Comparison of ENCODE assay signal across 17 cellular contexts in the genomic region with DNA sequence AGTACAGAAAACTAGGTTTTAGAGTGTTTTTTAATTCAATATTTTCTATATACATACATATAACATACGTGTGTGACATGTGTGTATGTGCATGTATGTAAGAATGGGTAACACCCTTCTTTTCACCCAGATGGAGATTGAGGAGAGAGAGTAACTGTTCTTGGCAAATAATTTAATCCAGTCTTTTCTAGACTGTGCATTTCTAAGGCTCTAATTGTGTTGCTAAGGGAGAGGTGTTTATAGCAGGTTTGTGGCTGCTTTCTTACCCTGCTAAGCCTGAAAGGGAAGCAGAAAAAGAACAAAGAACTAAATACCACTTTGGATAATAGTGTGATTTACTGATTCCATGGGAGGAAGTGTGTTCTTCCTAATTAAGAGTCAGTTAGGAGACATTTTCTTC. TPM values are rescaled to one million over a fixed set of nuclear protein-coding genes. Genes with fewer than 3 reads are reported as not detected.
DNase-seq lines count a peak whose midpoint lies in the region; ATAC-seq and TF ChIP-seq lines count a peak whose summit lies in the region.
"Had no signal": no experiment of that assay in that cellular context is flagged by ENCODE, and none has a peak within 500 bp of the region (broad histone marks: within the 10 kb centered on the region; RNA-seq: fewer than 3 reads in every experiment).

No MANE protein-coding gene starts in this region.

- H3K9ac ChIP-seq in neural progenitor cell (no peak overlapping the region), PC-3 (ENCODE audit: low read length) (no peak overlapping the region)
- H3K9ac ChIP-seq: BLaER1 treated with 17β-estradiol and CSF1 and Interleukin-3, amounts not matched to agents 10 nM and 100 nM; GM23248 had no signal

- H2AFZ ChIP-seq in neural progenitor cell (replicated peaks) (no peak overlapping the region), PC-3 (ENCODE audit: low read length) (no peak overlapping the region)
- H2AFZ ChIP-seq: GM23248 had no signal

- no TSS peak for BruUV-seq in PC-3 (replicated peaks; lab: Mats Ljungman, UMichigan)

- no peak for ATAC-seq in HG02759 (IDR thresholded peaks at IDR 0.05; ENCODE audit: unreplicated experiment)
- ATAC-seq in PC-3, result no peak
- ATAC-seq: CD8-positive, alpha-beta T cell had no signal

- H3K4me2 ChIP-seq in neural progenitor cell (peak overlapping the region; percentile 24), PC-3 (ENCODE audit: low read length) (no peak overlapping the region)
- H3K4me2 ChIP-seq: BLaER1 treated with 17β-estradiol and CSF1 and Interleukin-3, amounts not matched to agents 10 nM and 100 nM had no signal

- TF ChIP-seq CTCF in 22Rv1 (IDR thresholded peaks at IDR 0.05), result no peak
- no peak for TF ChIP-seq CTCF in neural progenitor cell (IDR thresholded peaks at IDR 0.05)
- TF ChIP-seq CTCF in PC-3 (conservative IDR thresholded peaks at IDR 0.05; ENCODE audit: low read depth, low read length), result no peak

- peaks cover 5% of the 10 kb centered on the region for H3K4me1 Mint-ChIP-seq in neural progenitor cell
- H3K4me1 Mint-ChIP-seq: B cell had no signal

- H3K27me3 ChIP-seq in neural progenitor cell (no peaks in the 10 kb centered on the region), PC-3 (ENCODE audit: low read length) (no peaks in the 10 kb centered on the region)
- H3K27me3 ChIP-seq: BLaER1 treated with 17β-estradiol and CSF1 and Interleukin-3, amounts not matched to agents 10 nM and 100 nM had no signal

- H3K36me3 Mint-ChIP-seq in neural progenitor cell, result no peaks in the 10 kb centered on the region
- H3K36me3 Mint-ChIP-seq: CD8-positive, alpha-beta T cell had no signal

- H3K9me3 ChIP-seq in neural progenitor cell (ENCODE audit: low read depth) (no peaks in the 10 kb centered on the region), PC-3 (ENCODE audit: low read length) (no peaks in the 10 kb centered on the region)
- H3K9me3 ChIP-seq: HAP-1 had no signal

- H3K27ac Mint-ChIP-seq in neural progenitor cell, result no peak overlapping the region
- H3K27ac Mint-ChIP-seq: B cell; CD8-positive, alpha-beta T cell had no signal

- no peak overlapping the region for H3K4me3 ChIP-seq in neural progenitor cell
- H3K4me3 ChIP-seq in PC-3 (ENCODE audit: low read length), result no peak overlapping the region
- H3K4me3 ChIP-seq: BLaER1 treated with 17β-estradiol and CSF1 and Interleukin-3, amounts not matched to agents 10 nM and 100 nM; GM23248; HAP-1 had no signal

- no peaks in the 10 kb centered on the region for H3K9me2 ChIP-seq in PC-3 (replicated peaks; ENCODE audit: low read length)

- H3F3A ChIP-seq in neural progenitor cell (ENCODE audit: low read depth) (no peaks in the 10 kb centered on the region), PC-3 (ENCODE audit: low read length, unreplicated experiment) (no peaks in the 10 kb centered on the region)

- no peak overlapping the region for H3K4me3 Mint-ChIP-seq in neural progenitor cell
- H3K4me3 Mint-ChIP-seq: B cell; CD8-positive, alpha-beta T cell had no signal

- DNase-seq in caudate nucleus (lab: John Stamatoyannopoulos, UW), result no peak
- DNase-seq in neural progenitor cell (ENCODE audit: low spot score), result peak; percentile 22
- peak; percentile 23 for DNase-seq in superior temporal gyrus (ENCODE audit: extremely low spot score)
- no peak for DNase-seq in NCI-H2107 treated with DMSO at 0.1 percent for 48 hours (lab: John Stamatoyannopoulos, UW; ENCODE audit: unreplicated experiment)
- DNase-seq in PC-3, result no peak
- DNase-seq: Calu3; CD8-positive, alpha-beta T cell; DMS79 treated with DMSO at 0.1 percent for 48 hours; GF-D8; GM23248 had no signal

- POLR2A ChIA-PET in PC-3 (lab: Charles Lee; ENCODE audit: unreplicated experiment), result no interaction called here

- no peaks in the 10 kb centered on the region for H3K36me3 ChIP-seq in neural progenitor cell
- no peaks in the 10 kb centered on the region for H3K36me3 ChIP-seq in PC-3 (ENCODE audit: low read depth, low read length)
- H3K36me3 ChIP-seq: BLaER1 treated with 17β-estradiol and CSF1 and Interleukin-3, amounts not matched to agents 10 nM and 100 nM; HAP-1 had no signal

- CTCF ChIA-PET in PC-3 (lab: Charles Lee), result no interaction called here

- peaks cover 27% of the 10 kb centered on the region for H3K9me3 Mint-ChIP-seq in neural progenitor cell

- H3K27ac ChIP-seq in 22Rv1 (peak overlapping the region; percentile 30; the same call in 1 of the 2 replicates), caudate nucleus (ENCODE audit: low read depth, low read length) (peak overlapping the region; percentile 44), neural progenitor cell (no peak overlapping the region), PC-3 (ENCODE audit: low read length) (no peak overlapping the region)
- H3K27ac ChIP-seq: BLaER1 treated with 17β-estradiol and CSF1 and Interleukin-3, amounts not matched to agents 10 nM and 100 nM; GM23248; HL-60 had no signal

- H4K20me1 ChIP-seq in neural progenitor cell (ENCODE audit: low read depth), result no peaks in the 10 kb centered on the region
- no peaks in the 10 kb centered on the region for H4K20me1 ChIP-seq in PC-3 (ENCODE audit: low read length)
- H4K20me1 ChIP-seq: BLaER1 treated with 17β-estradiol and CSF1 and Interleukin-3, amounts not matched to agents 10 nM and 100 nM had no signal

- H3K79me2 ChIP-seq in neural progenitor cell (ENCODE audit: low read depth) (no peaks in the 10 kb centered on the region), PC-3 (ENCODE audit: low read length) (no peaks in the 10 kb centered on the region)

- H3K27me3 Mint-ChIP-seq in neural progenitor cell (ENCODE audit: insufficient read depth, low read depth), result no peaks in the 10 kb centered on the region

- H3K4me1 ChIP-seq in neural progenitor cell (peaks cover 10% of the 10 kb centered on the region), PC-3 (ENCODE audit: insufficient read depth, low read length) (no peaks in the 10 kb centered on the region)
- H3K4me1 ChIP-seq: BLaER1 treated with 17β-estradiol and CSF1 and Interleukin-3, amounts not matched to agents 10 nM and 100 nM; HAP-1 had no signal

- intact Hi-C loops in PC-3 (cut with micrococcal nuclease), result no loop called here

RNA-seq across cellular contexts. Expression of a gene that starts 46.0 kb away (rescaled TPM):
- total RNA-seq in neural progenitor cell (ENCODE audit: low replicate concordance) (0.31 and 0.60 TPM in 2 replicates), PC-3 (2014; rRNA removed) (not detected in 2 replicates)
- total RNA-seq: A172; B cell; CD8-positive, alpha-beta T cell; GM23248 had no signal

Comparison
In these comparisons a context has a peak if more than half of its experiments do, and no peak if none do; other contexts are left out.
1. H3K27ac ChIP-seq: peak in 22Rv1 (single experiment) and caudate nucleus (single experiment); none in neural progenitor cell (single experiment) and PC-3 (single experiment).
2. DNase-seq: peak in neural progenitor cell (single experiment) and superior temporal gyrus (single experiment); none in caudate nucleus (0 of 61), NCI-H2107 treated with DMSO at 0.1 percent for 48 hours (single experiment) and PC-3 (single experiment).